ENCODE assay signal across 19 cellular contexts in the genomic region with DNA sequence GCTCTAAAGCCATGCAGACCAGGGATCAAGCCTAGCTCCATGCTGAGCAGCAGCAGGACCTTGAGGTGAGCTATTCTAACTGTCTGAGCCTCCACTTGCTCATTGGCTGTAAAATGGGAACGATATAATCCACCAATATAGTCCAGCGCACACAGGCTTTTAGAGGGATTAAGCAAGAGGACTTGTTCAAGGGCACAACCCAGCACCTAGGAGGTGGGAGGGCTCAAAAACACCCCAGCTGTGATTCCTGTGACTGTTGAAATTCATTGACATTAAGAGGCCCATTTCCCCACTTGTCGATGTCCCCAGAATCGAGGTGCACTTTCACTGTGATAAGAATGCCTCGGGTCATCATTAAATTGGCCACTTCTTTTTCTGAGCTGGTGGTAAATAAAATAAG. TPM values are rescaled to one million over a fixed set of nuclear protein-coding genes. Genes with fewer than 3 reads are reported as not detected.
DNase-seq lines count a peak whose midpoint lies in the region; ATAC-seq, FAIRE-seq and TF ChIP-seq lines count a peak whose summit lies in the region.
"Had no signal": no experiment of that assay in that cellular context is flagged by ENCODE, and none has a peak within 500 bp of the region (broad histone marks: within the 10 kb centered on the region; RNA-seq: fewer than 3 reads in every experiment).

No MANE protein-coding gene starts in this region.

- H3K4me1 ChIP-seq in Karpas-422 (ENCODE audit: low read length) (no peaks in the 10 kb centered on the region), astrocyte (ENCODE audit: insufficient read depth, low read length) (no peaks in the 10 kb centered on the region), osteoblast (ENCODE audit: insufficient read depth, low read length) (no peaks in the 10 kb centered on the region)
- H3K4me1 ChIP-seq: BE2C had no signal

- peaks cover 2% of the 10 kb centered on the region for H3K9me3 Mint-ChIP-seq in astrocyte (ENCODE audit: unreplicated experiment)

- H3K36me3 Mint-ChIP-seq in astrocyte (ENCODE audit: low read depth, unreplicated experiment) = no peaks in the 10 kb centered on the region
- H3K36me3 Mint-ChIP-seq: CD4-positive, alpha-beta memory T cell had no signal

- no peaks in the 10 kb centered on the region for H3K27me3 ChIP-seq in Karpas-422 (ENCODE audit: low read length)
- peaks cover 20% of the 10 kb centered on the region for H3K27me3 ChIP-seq in astrocyte (ENCODE audit: insufficient read depth, low read length)
- H3K27me3 ChIP-seq in osteoblast (ENCODE audit: insufficient read depth, low read length) = peaks cover 25% of the 10 kb centered on the region

- FAIRE-seq in astrocyte (lab: Jason Lieb, UNC) = no peak
- FAIRE-seq: G401.6, GM12892, GM19239 had no signal

- no peak overlapping the region for H3K9ac ChIP-seq in Karpas-422 (ENCODE audit: low read length)
- no peak overlapping the region for H3K9ac ChIP-seq in astrocyte (ENCODE audit: low read length)

- peaks cover 36% of the 10 kb centered on the region for H3K27me3 Mint-ChIP-seq in astrocyte (ENCODE audit: low read depth, unreplicated experiment)

- peak overlapping the region; percentile 69 for H3K27ac Mint-ChIP-seq in astrocyte (ENCODE audit: unreplicated experiment)

- DNase-seq in Karpas-422 (peak; percentile 36), MV-4-11 (lab: John Stamatoyannopoulos, UW) (peak; percentile 15), astrocyte (ENCODE audit: low read depth) (no peak), osteoblast (ENCODE audit: insufficient read length, low spot score, missing footprints) (peak; percentile 75), H4 (ENCODE audit: low spot score) (no peak), DMS 273 treated with DMSO at 0.1 percent for 48 hours (lab: John Stamatoyannopoulos, UW) (no peak)
- DNase-seq: BE2C; CD4-positive, alpha-beta memory T cell; DMS153; DMS79 treated with DMSO at 0.1 percent for 48 hours; GOT3; IMR-90 had no signal

- no peaks in the 10 kb centered on the region for H3K79me2 ChIP-seq in Karpas-422 (ENCODE audit: low read length)
- no peaks in the 10 kb centered on the region for H3K79me2 ChIP-seq in astrocyte (ENCODE audit: insufficient read depth, low read length)
- H3K79me2 ChIP-seq in osteoblast (ENCODE audit: insufficient read depth, low read length) = no peaks in the 10 kb centered on the region

- H4K20me1 ChIP-seq in Karpas-422 (ENCODE audit: insufficient read depth, low read depth, low read length) = no peaks in the 10 kb centered on the region
- no peaks in the 10 kb centered on the region for H4K20me1 ChIP-seq in astrocyte (ENCODE audit: insufficient read depth, low read length)
- no peaks in the 10 kb centered on the region for H4K20me1 ChIP-seq in osteoblast (ENCODE audit: insufficient read depth, low read length)

- no peak overlapping the region for H3K27ac ChIP-seq in Karpas-422 (ENCODE audit: low read length)
- no peak overlapping the region for H3K27ac ChIP-seq in astrocyte (ENCODE audit: low read depth, low read length)
- H3K27ac ChIP-seq in osteoblast (ENCODE audit: low read depth, low read length) = no peak overlapping the region
- H3K27ac ChIP-seq: A549, C4-2B had no signal

- H3K4me2 ChIP-seq in Karpas-422 (ENCODE audit: low read depth, low read length, poor library complexity, severe bottlenecking) (no peak overlapping the region), astrocyte (ENCODE audit: low read length) (no peak overlapping the region), osteoblast (ENCODE audit: insufficient read depth, low read length) (no peak overlapping the region)
- H3K4me2 ChIP-seq: A549 had no signal

- no peaks in the 10 kb centered on the region for H3K9me2 ChIP-seq in Karpas-422 (replicated peaks; ENCODE audit: insufficient read depth, low read length)

- no peak for ATAC-seq in GM18519 (IDR thresholded peaks at IDR 0.05; ENCODE audit: low FRiP score, unreplicated experiment)

- H3K4me3 ChIP-seq in Karpas-422 (ENCODE audit: low read length) (no peak overlapping the region), astrocyte (ENCODE audit: insufficient read depth, low read depth, low read length) (no peak overlapping the region), osteoblast (ENCODE audit: insufficient read depth, low read length) (no peak overlapping the region)
- H3K4me3 ChIP-seq: A549 had no signal

- no peak overlapping the region for H3K4me3 Mint-ChIP-seq in astrocyte (ENCODE audit: unreplicated experiment)
- H3K4me3 Mint-ChIP-seq: CD4-positive, alpha-beta memory T cell had no signal

- H2AFZ ChIP-seq in Karpas-422 (ENCODE audit: low read length) = no peak overlapping the region
- H2AFZ ChIP-seq in astrocyte (ENCODE audit: low read depth, low read length) = no peak overlapping the region
- H2AFZ ChIP-seq in osteoblast (ENCODE audit: low read length) = no peak overlapping the region

- H3K36me3 ChIP-seq in Karpas-422 (ENCODE audit: insufficient read depth, low read length) = no peaks in the 10 kb centered on the region
- H3K36me3 ChIP-seq in astrocyte (ENCODE audit: insufficient read depth, low read length) = no peaks in the 10 kb centered on the region
- H3K36me3 ChIP-seq in osteoblast (ENCODE audit: insufficient read depth, low read length) = no peaks in the 10 kb centered on the region
- H3K36me3 ChIP-seq: BE2C had no signal

- H3K4me1 Mint-ChIP-seq in astrocyte (ENCODE audit: low read depth, unreplicated experiment) = no peaks in the 10 kb centered on the region

- TF ChIP-seq CTCF in astrocyte (IDR thresholded peaks at IDR 0.05; ENCODE audit: insufficient read depth, low read depth, low read length) (no peak), osteoblast (IDR thresholded peaks at IDR 0.05; ENCODE audit: extremely low read depth, low read depth, low read length) (no peak)

- H3K9me3 ChIP-seq in Karpas-422 (ENCODE audit: low read length) (no peaks in the 10 kb centered on the region), astrocyte (ENCODE audit: insufficient read depth, low read depth, low read length) (no peaks in the 10 kb centered on the region), osteoblast (ENCODE audit: low read depth, low read length) (no peaks in the 10 kb centered on the region)
- H3K9me3 ChIP-seq: A549, BE2C had no signal

RNA-seq across cellular contexts. Expression of a gene that starts 4.1 kb away (rescaled TPM):
- not detected in 2 replicates for total RNA-seq in Karpas-422 (2014; rRNA removed; shearing (Covaris generic); ENCODE audit: low replicate concordance)
- total RNA-seq in astrocyte = 0.14 TPM in 1 of 2 replicates, not detected in the other
- total RNA-seq in osteoblast = not detected in 2 replicates
- total RNA-seq in H4 (2014; rRNA removed; shearing (Covaris generic)) = 0.54 TPM in 1 of 2 replicates, not detected in the other
- total RNA-seq: CD4-positive, alpha-beta memory T cell; HT-29; IMR-90 had no signal

RNA-seq across cellular contexts. Expression of a gene that starts 5.2 kb away (rescaled TPM):
- not detected in 2 replicates for total RNA-seq in Karpas-422 (2014; rRNA removed; shearing (Covaris generic); ENCODE audit: low replicate concordance)
- total RNA-seq in astrocyte = not detected in 2 replicates
- total RNA-seq in osteoblast = not detected in 2 replicates
- total RNA-seq in H4 (2014; rRNA removed; shearing (Covaris generic)) = not detected in 2 replicates
- total RNA-seq: CD4-positive, alpha-beta memory T cell; HT-29; IMR-90 had no signal

RNA-seq across cellular contexts. Expression of a gene that starts 16.8 kb away (rescaled TPM):
- total RNA-seq in Karpas-422 (2014; rRNA removed; shearing (Covaris generic); ENCODE audit: low replicate concordance) = not detected in 2 replicates
- not detected in 2 replicates for total RNA-seq in astrocyte
- not detected in 2 replicates for total RNA-seq in osteoblast
- total RNA-seq in H4 (2014; rRNA removed; shearing (Covaris generic)) = not detected in 2 replicates
- total RNA-seq: CD4-positive, alpha-beta memory T cell; HT-29; IMR-90 had no signal

RNA-seq across cellular contexts. Expression of a gene that starts 25.5 kb away (rescaled TPM):
- total RNA-seq in Karpas-422 (2014; rRNA removed; shearing (Covaris generic); ENCODE audit: low replicate concordance) = not detected in 2 replicates
- not detected in 2 replicates for total RNA-seq in astrocyte
- not detected in 2 replicates for total RNA-seq in osteoblast
- total RNA-seq in H4 (2014; rRNA removed; shearing (Covaris generic)) = not detected in 2 replicates
- total RNA-seq: CD4-positive, alpha-beta memory T cell; HT-29; IMR-90 had no signal

RNA-seq across cellular contexts. Expression of a gene that starts 46.1 kb away (rescaled TPM):
- total RNA-seq in Karpas-422 (2014; rRNA removed; shearing (Covaris generic); ENCODE audit: low replicate concordance) = 3.2 and 8.4 TPM in 2 replicates
- 30.8 and 34.2 TPM in 2 replicates for total RNA-seq in astrocyte
- total RNA-seq in osteoblast = 23.5 and 25.9 TPM in 2 replicates
- total RNA-seq in H4 (2014; rRNA removed; shearing (Covaris generic)) = 22.1 and 30.0 TPM in 2 replicates

Comparison
In these comparisons a context has a peak if more than half of its experiments do, and no peak if none do; other contexts are left out.
1. DNase-seq: peak in Karpas-422 (single experiment), MV-4-11 (single experiment) and osteoblast (single experiment); none in astrocyte (single experiment), H4 (single experiment) and DMS 273 treated with DMSO at 0.1 percent for 48 hours (single experiment).